In genomic region chr5:148970228-148970627, GRCh38 we compare ENCODE assay signal across 11 cellular contexts.
DNase-seq lines count a peak whose midpoint lies in the region; ATAC-seq and TF ChIP-seq lines count a peak whose summit lies in the region.
"Had no signal": no experiment of that assay in that cellular context is flagged by ENCODE, and none has a peak within 500 bp of the region (broad histone marks: within the 10 kb centered on the region; RNA-seq: fewer than 3 reads in every experiment).

No MANE protein-coding gene starts in this region.

- H3K9me3 ChIP-seq in RWPE2 (ENCODE audit: severe bottlenecking) (no peaks in the 10 kb centered on the region), gastroesophageal sphincter (no peaks in the 10 kb centered on the region)
- H3K9me3 ChIP-seq: Caco-2 had no signal

- H3K36me3 ChIP-seq in H7 (replicated peaks; ENCODE audit: control insufficient read depth, insufficient read depth, low read length) (no peaks in the 10 kb centered on the region), RWPE2 (ENCODE audit: low read depth) (no peaks in the 10 kb centered on the region), gastroesophageal sphincter (no peaks in the 10 kb centered on the region)

- 32% methylated on average over 2 of the region's 2 CpGs; no CpG with 5 or more reads in 1 of the 2 donors for WGBS in gastroesophageal sphincter (ENCODE audit: low coverage in 1 of 2), 2 donors

- H3K4me3 ChIP-seq in H7 (ENCODE audit: insufficient read depth, low read depth, low read length) (no peak overlapping the region), RWPE2 (ENCODE audit: severe bottlenecking) (no peak overlapping the region), gastroesophageal sphincter (no peak overlapping the region)

- H3K27me3 ChIP-seq in H7 (ENCODE audit: control insufficient read depth, insufficient read depth, low read length) (no peaks in the 10 kb centered on the region), RWPE2 (ENCODE audit: insufficient read depth, poor library complexity, severe bottlenecking) (no peaks in the 10 kb centered on the region), gastroesophageal sphincter (no peaks in the 10 kb centered on the region)

- no peak for TF ChIP-seq EP300 in gastroesophageal sphincter (IDR thresholded peaks at IDR 0.05)

- intact Hi-C loops in sciatic nerve (cut with DNase I), result no loop called here

- no peak for TF ChIP-seq POLR2A in gastroesophageal sphincter (IDR thresholded peaks at IDR 0.05)

- no peak for TF ChIP-seq CTCF in RWPE2 (IDR thresholded peaks at IDR 0.05; ENCODE audit: poor library complexity, severe bottlenecking)
- TF ChIP-seq CTCF in gastroesophageal sphincter (IDR thresholded peaks at IDR 0.05), result no peak

- H3K4me1 ChIP-seq in RWPE2 (ENCODE audit: insufficient read depth, poor library complexity, severe bottlenecking) (peaks cover 57% of the 10 kb centered on the region), gastroesophageal sphincter (peaks cover 0 to 52% (median 11%) of the 10 kb centered on the region in 3 donors)
- H3K4me1 ChIP-seq: Caco-2 had no signal

- DNase-seq in H7 (peak; percentile 42), RWPE2 (ENCODE audit: low spot score) (no peak), sciatic nerve (ENCODE audit: low spot score) (no peak)
- DNase-seq in activated effector memory CD4-positive, alpha-beta T cell treated with Interleukin-2 at 50 U/mL for 16 hours, result no peak
- DNase-seq: activated CD8-positive, alpha-beta memory T cell treated with anti-CD3 and anti-CD28 coated beads, Interleukin-2, amount 50 U/mL, for 4 hours; Caco-2; NCI-H1930 had no signal

- no peak for ATAC-seq in RWPE2 (ENCODE audit: low read depth)
- no peak for ATAC-seq in gastroesophageal sphincter
- ATAC-seq in sciatic nerve, result peak; percentile 47
- ATAC-seq in HG03045 (IDR thresholded peaks at IDR 0.05; ENCODE audit: unreplicated experiment), result no peak
- no peak for ATAC-seq in HG03460 (IDR thresholded peaks at IDR 0.05; ENCODE audit: unreplicated experiment)
- ATAC-seq in GM19467 (IDR thresholded peaks at IDR 0.05; ENCODE audit: unreplicated experiment), result no peak

- peak overlapping the region; percentile 94 for H3K27ac ChIP-seq in RWPE2 (ENCODE audit: poor library complexity, severe bottlenecking)
- peak overlapping the region; percentile 26 to 59 (median 44) for H3K27ac ChIP-seq in gastroesophageal sphincter
